ENCODE assay signal across 1 cellular context in genomic region chr21:43723648-43724047, GRCh38.
TF ChIP-seq lines count a peak whose summit lies in the region.

No MANE protein-coding gene starts in this region.

TF ChIP-seq in K562, 482 proteins besides CTCF, POLR2A, EP300 and RAD21:
- TF ChIP-seq POLR2AphosphoS5 (IDR thresholded peaks at IDR 0.05; ENCODE audit: control insufficient read depth, insufficient read depth, low read depth, low read length) (0 out of 2 replicates have a peak, but pooled peaks have one; percentile 13), RBM25 (IDR thresholded peaks at IDR 0.05; ENCODE audit: low read depth, low read length, severe bottlenecking) (no peak), RBFOX2 (IDR thresholded peaks at IDR 0.05; ENCODE audit: low read depth, low read length) (peak; percentile 33; the same call in 1 of the 2 replicates)
